In the genomic region with DNA sequence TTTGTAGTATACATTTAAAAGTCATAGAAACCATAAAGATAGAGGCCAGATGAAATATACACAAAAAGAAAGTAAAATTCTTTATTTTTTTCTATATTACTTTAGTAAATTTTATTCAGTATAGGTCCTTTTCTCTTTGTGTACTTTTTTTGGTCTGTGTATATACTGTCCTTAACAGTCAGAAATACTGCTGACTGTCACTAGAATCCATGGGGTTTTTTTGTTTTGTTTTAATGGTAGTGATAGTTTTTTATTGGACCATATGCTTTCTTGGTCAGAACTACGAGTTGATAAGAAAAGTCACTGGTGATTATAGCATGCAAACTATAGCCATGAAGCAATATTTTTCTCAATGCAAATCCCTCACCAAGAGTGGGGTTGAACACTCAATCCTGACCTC, we compare ENCODE assay signal across 24 cellular contexts.
"Had no signal": no experiment of that assay in that cellular context is flagged by ENCODE, and none has a peak within 500 bp of the region (broad histone marks: within the 10 kb centered on the region; RNA-seq: fewer than 3 reads in every experiment).

No MANE protein-coding gene starts in this region.

- H3K27me3 Mint-ChIP-seq: dendritic cell treated with granulocyte-macrophage colony-stimulating factor and Interleukin-4, amounts not matched to agents 40 ng/mL and 50 ng/mL, for 4 days; memory B cell; naive thymus-derived CD8-positive, alpha-beta T cell; type B pancreatic cell had no signal

- ATAC-seq: gastrocnemius medialis; left lobe of liver; naive thymus-derived CD8-positive, alpha-beta T cell; stimulated activated effector memory CD8-positive, alpha-beta T cell treated with anti-CD3 and anti-CD28 coated beads, Interleukin-12 subunit alpha, Interleukin-12 subunit beta, amount 100 ng/mL, for 72 hours had no signal

- H3K27ac Mint-ChIP-seq: dendritic cell treated with granulocyte-macrophage colony-stimulating factor and Interleukin-4, amounts not matched to agents 40 ng/mL and 50 ng/mL, for 4 days; memory B cell; naive thymus-derived CD8-positive, alpha-beta T cell; nephron progenitor cell; stimulated activated effector memory CD8-positive, alpha-beta T cell treated with anti-CD3 and anti-CD28 coated beads, Interleukin-12 subunit alpha, Interleukin-12 subunit beta, amount 100 ng/mL, for 72 hours had no signal

- FAIRE-seq: endometrium, keratinocyte had no signal

- H3K4me1 ChIP-seq: colonic mucosa, gastrocnemius medialis, prostate gland, right atrium auricular region, sigmoid colon, stomach, tibial artery had no signal

- H3K9me3 ChIP-seq: colonic mucosa, gastrocnemius medialis, prostate gland, right atrium auricular region, sigmoid colon, stomach, tibial artery had no signal

- H3K27ac ChIP-seq: colonic mucosa, gastrocnemius medialis, right atrium auricular region, sigmoid colon, stomach, tibial artery had no signal

- H3K36me3 ChIP-seq: colonic mucosa, gastrocnemius medialis, prostate gland, right atrium auricular region had no signal

- H3K4me3 Mint-ChIP-seq: dendritic cell treated with granulocyte-macrophage colony-stimulating factor and Interleukin-4, amounts not matched to agents 40 ng/mL and 50 ng/mL, for 4 days; memory B cell; naive thymus-derived CD8-positive, alpha-beta T cell; nephron progenitor cell; stimulated activated effector memory CD8-positive, alpha-beta T cell treated with anti-CD3 and anti-CD28 coated beads, Interleukin-12 subunit alpha, Interleukin-12 subunit beta, amount 100 ng/mL, for 72 hours had no signal

- H3K36me3 Mint-ChIP-seq: memory B cell; stimulated activated effector memory CD8-positive, alpha-beta T cell treated with anti-CD3 and anti-CD28 coated beads, Interleukin-12 subunit alpha, Interleukin-12 subunit beta, amount 100 ng/mL, for 72 hours; type B pancreatic cell had no signal

- DNase-seq: colonic mucosa; effector CD8-positive, alpha-beta T cell; foreskin fibroblast; gastrocnemius medialis; head of caudate nucleus; naive thymus-derived CD8-positive, alpha-beta T cell; nephron progenitor cell; nucleus accumbens; sigmoid colon; stimulated activated CD4-positive, alpha-beta T cell treated with anti-CD3 and anti-CD28 coated beads, Interleukin-2, amount 100 ng/mL, for 24 hours; stimulated activated CD4-positive, alpha-beta T cell treated with anti-CD3 and anti-CD28 coated beads, Interleukin-4, amount 100 ng/mL, for 24 hours; stimulated activated naive CD4-positive, alpha-beta T cell treated with Interleukin-2 at 50 U/mL for 16 hours; stomach; tibial artery had no signal

- H3K4me3 ChIP-seq: colonic mucosa, gastrocnemius medialis, lung, prostate gland, right atrium auricular region, sigmoid colon, stomach, tibial artery had no signal

- H3K4me1 Mint-ChIP-seq: memory B cell; naive thymus-derived CD8-positive, alpha-beta T cell; nephron progenitor cell; stimulated activated effector memory CD8-positive, alpha-beta T cell treated with anti-CD3 and anti-CD28 coated beads, Interleukin-12 subunit alpha, Interleukin-12 subunit beta, amount 100 ng/mL, for 72 hours had no signal

- H3K27me3 ChIP-seq: colonic mucosa, gastrocnemius medialis, right atrium auricular region, sigmoid colon, stomach, tibial artery had no signal

- H3K9me3 Mint-ChIP-seq: nephron progenitor cell had no signal
